In genomic region chr10:32378371-32379301, GRCh38 we compare ENCODE assay signal across 9 cellular contexts. TPM values are rescaled to one million over a fixed set of nuclear protein-coding genes. Genes with fewer than 3 reads are reported as not detected.
DNase-seq lines count a peak whose midpoint lies in the region; ATAC-seq and TF ChIP-seq lines count a peak whose summit lies in the region.
"Had no signal": no experiment of that assay in that cellular context is flagged by ENCODE, and none has a peak within 500 bp of the region (broad histone marks: within the 10 kb centered on the region; RNA-seq: fewer than 3 reads in every experiment).

No MANE protein-coding gene starts in this region.

- POLR2A ChIA-PET in CD4-positive, alpha-beta T cell (lab: Charles Lee): interaction anchor here (0.6 to 7.8 kb wide), 46 partner anchors 9 to 1677 kb away, joined by 3 to 109 read pairs (median 4); partner anchors contain the start of genes ARHGAP12, CCDC7, EPC1 and ITGB1
- POLR2A ChIA-PET in activated CD4-positive, alpha-beta memory T cell treated with anti-CD3 and anti-CD28 coated beads, Interleukin-2, amount 10 ng/mL, durations not matched to agents 7 days and 5 days (lab: Charles Lee): interaction anchor here (0.6 to 5.5 kb wide), 37 partner anchors 9 to 1944 kb away, joined by 3 to 81 read pairs (median 5); partner anchors contain the start of genes CCDC7, EPC1, ITGB1 and KIF5B

- no peak for TF ChIP-seq CTCF in CD4-positive, alpha-beta T cell (IDR thresholded peaks at IDR 0.05)
- TF ChIP-seq CTCF in lower lobe of right lung (IDR thresholded peaks at IDR 0.05): no peak

- H3K36me3 ChIP-seq in lower lobe of right lung: no peaks in the 10 kb centered on the region

- H3K4me1 Mint-ChIP-seq in CD4-positive, alpha-beta T cell (ENCODE audit: low read depth): peaks cover 20% of the 10 kb centered on the region
- H3K4me1 Mint-ChIP-seq in activated CD4-positive, alpha-beta memory T cell treated with anti-CD3 and anti-CD28 coated beads, Interleukin-2, amount 10 ng/mL, durations not matched to agents 7 days and 5 days: peaks cover 25% of the 10 kb centered on the region
- H3K4me1 Mint-ChIP-seq: nephron had no signal

- DNase-seq in CD4-positive, alpha-beta T cell: peak; percentile 83 to 93 (median 89)
- DNase-seq in NCI-H82 treated with DMSO at 0.1 percent for 48 hours (lab: John Stamatoyannopoulos, UW; ENCODE audit: unreplicated experiment) (peak; percentile 63), lower lobe of right lung (peak; percentile 95)
- DNase-seq in activated CD4-positive, alpha-beta memory T cell treated with anti-CD3 and anti-CD28 coated beads, Interleukin-2, amount 10 ng/mL, durations not matched to agents 7 days and 5 days: peak; percentile 95
- peak; percentile 86 for DNase-seq in effector CD8-positive, alpha-beta T cell (lab: John Stamatoyannopoulos, UW)
- peak; percentile 77 to 80 (median 79) for DNase-seq in stimulated activated CD4-positive, alpha-beta T cell treated with anti-CD3 and anti-CD28 coated beads, TNF-alpha, amount 100 ng/mL, for 1 hour (ENCODE audit: low read depth in 3 of 3, low spot score in 1 of 3)

- CTCF ChIA-PET in CD4-positive, alpha-beta T cell (lab: Charles Lee): interaction anchor here (0.6 to 4.9 kb wide), 12 partner anchors 8 to 128 kb away, joined by 3 to 30 read pairs (median 4); partner anchors contain the start of genes CCDC7 and EPC1
- CTCF ChIA-PET in activated CD4-positive, alpha-beta memory T cell treated with anti-CD3 and anti-CD28 coated beads, Interleukin-2, amount 10 ng/mL, durations not matched to agents 7 days and 5 days (lab: Charles Lee): interaction anchor here (0.6 to 3.6 kb wide), 18 partner anchors 9 to 953 kb away, joined by 3 to 19 read pairs (median 4); partner anchors contain the start of gene CCDC7

- H3K27me3 ChIP-seq in CD4-positive, alpha-beta T cell (ENCODE audit: control insufficient read depth, insufficient read depth, low read length): no peaks in the 10 kb centered on the region
- no peaks in the 10 kb centered on the region for H3K27me3 ChIP-seq in lower lobe of right lung (ENCODE audit: low read depth)

- peaks cover 30% of the 10 kb centered on the region for H3K4me1 ChIP-seq in lower lobe of right lung

- H3K36me3 Mint-ChIP-seq in CD4-positive, alpha-beta T cell (ENCODE audit: low read depth): peaks cover 10% of the 10 kb centered on the region
- peaks cover 15% of the 10 kb centered on the region for H3K36me3 Mint-ChIP-seq in activated CD4-positive, alpha-beta memory T cell treated with anti-CD3 and anti-CD28 coated beads, Interleukin-2, amount 10 ng/mL, durations not matched to agents 7 days and 5 days (ENCODE audit: low read depth)

- no peaks in the 10 kb centered on the region for H3K27me3 Mint-ChIP-seq in CD4-positive, alpha-beta T cell
- H3K27me3 Mint-ChIP-seq in activated CD4-positive, alpha-beta memory T cell treated with anti-CD3 and anti-CD28 coated beads, Interleukin-2, amount 10 ng/mL, durations not matched to agents 7 days and 5 days: no peaks in the 10 kb centered on the region

- H3K27ac ChIP-seq in CD4-positive, alpha-beta T cell (ENCODE audit: low read depth, low read length): peak overlapping the region; percentile 81
- H3K27ac ChIP-seq in lower lobe of right lung: peak overlapping the region; percentile 88

- peak overlapping the region; percentile 74 for H3K4me3 ChIP-seq in lower lobe of right lung

- H3K27ac Mint-ChIP-seq in CD4-positive, alpha-beta T cell: no peak overlapping the region
- H3K27ac Mint-ChIP-seq in activated CD4-positive, alpha-beta memory T cell treated with anti-CD3 and anti-CD28 coated beads, Interleukin-2, amount 10 ng/mL, durations not matched to agents 7 days and 5 days: no peak overlapping the region
- H3K27ac Mint-ChIP-seq: nephron had no signal

- H3K4me3 Mint-ChIP-seq in CD4-positive, alpha-beta T cell: no peak overlapping the region
- H3K4me3 Mint-ChIP-seq in activated CD4-positive, alpha-beta memory T cell treated with anti-CD3 and anti-CD28 coated beads, Interleukin-2, amount 10 ng/mL, durations not matched to agents 7 days and 5 days: no peak overlapping the region
- H3K4me3 Mint-ChIP-seq: nephron had no signal

- no peaks in the 10 kb centered on the region for H3K9me3 Mint-ChIP-seq in CD4-positive, alpha-beta T cell
- H3K9me3 Mint-ChIP-seq in activated CD4-positive, alpha-beta memory T cell treated with anti-CD3 and anti-CD28 coated beads, Interleukin-2, amount 10 ng/mL, durations not matched to agents 7 days and 5 days: no peaks in the 10 kb centered on the region

- peak; percentile 89 for ATAC-seq in CD4-positive, alpha-beta T cell (ENCODE audit: poor library complexity)
- peak; percentile 90 for ATAC-seq in GM19455 (IDR thresholded peaks at IDR 0.05; ENCODE audit: unreplicated experiment)
- peak; percentile 76 for ATAC-seq in HG03575 (IDR thresholded peaks at IDR 0.05; ENCODE audit: extremely low read depth, insufficient number of reproducible peaks, low FRiP score, unreplicated experiment)
- ATAC-seq in lower lobe of right lung: peak; percentile 99

- H3K9me3 ChIP-seq in CD4-positive, alpha-beta T cell (ENCODE audit: control insufficient read depth, low read length): no peaks in the 10 kb centered on the region
- H3K9me3 ChIP-seq in lower lobe of right lung: no peaks in the 10 kb centered on the region

- intact Hi-C loops in CD4-positive, alpha-beta T cell (cut with DNase I, micrococcal nuclease): loop anchor here in 1 of 2 experiments (1.0 to 10.0 kb wide), 5 partner anchors 46 to 626 kb away; partner anchors contain the start of genes CCDC7 and KIF5B
- intact Hi-C loops in lower lobe of right lung (cut with DNase I): no loop called here

RNA-seq across cellular contexts. Expression of gene EPC1, which starts 31.7 kb away (rescaled TPM):
- 100 to 1,000 TPM; 173 to 181 TPM for total RNA-seq in CD4-positive, alpha-beta T cell
- total RNA-seq in activated CD4-positive, alpha-beta memory T cell treated with anti-CD3 and anti-CD28 coated beads, Interleukin-2, amount 10 ng/mL, durations not matched to agents 7 days and 5 days: 10 to 100 TPM; 41.6 to 43.0 TPM
- total RNA-seq in lower lobe of right lung: 40.3 TPM

Comparison
In these comparisons a context has a peak if more than half of its experiments do, and no peak if none do; other contexts are left out.
1. Peak in every context shown above with its lines: DNase-seq, ATAC-seq, H3K4me3 ChIP-seq and H3K27ac ChIP-seq.